In genomic region chr15:29883126-29883525, GRCh38 we compare ENCODE assay signal across 23 cellular contexts.
DNase-seq lines count a peak whose midpoint lies in the region; ATAC-seq and TF ChIP-seq lines count a peak whose summit lies in the region.
"Had no signal": no experiment of that assay in that cellular context is flagged by ENCODE, and none has a peak within 500 bp of the region (broad histone marks: within the 10 kb centered on the region; RNA-seq: fewer than 3 reads in every experiment).

No MANE protein-coding gene starts in this region.

- peaks cover 4% of the 10 kb centered on the region for H3K27me3 Mint-ChIP-seq in GM23338 (ENCODE audit: insufficient read depth, low read depth, poor library complexity)

- H3K36me3 Mint-ChIP-seq in GM23338 (ENCODE audit: low read depth), result no peaks in the 10 kb centered on the region
- H3K36me3 Mint-ChIP-seq: CD4-positive, alpha-beta memory T cell had no signal

- intact Hi-C loops in left lung (cut with DNase I), result no loop called here

- H2AFZ ChIP-seq in GM23338, result no peak overlapping the region

- H3K4me1 ChIP-seq in GM23338 (ENCODE audit: insufficient read depth), result peaks cover 7% of the 10 kb centered on the region
- no peaks in the 10 kb centered on the region for H3K4me1 ChIP-seq in left lung
- H3K4me1 ChIP-seq: colonic mucosa, HAP-1, vagina had no signal

- no peaks in the 10 kb centered on the region for H3K9me3 ChIP-seq in left lung
- H3K9me3 ChIP-seq: colonic mucosa, HAP-1, mucosa of descending colon, vagina had no signal

- H3K36me3 ChIP-seq in GM23338 (ENCODE audit: insufficient read depth) (no peaks in the 10 kb centered on the region), left lung (no peaks in the 10 kb centered on the region)
- H3K36me3 ChIP-seq: colonic mucosa, HAP-1, vagina had no signal

- peaks cover 23% of the 10 kb centered on the region for H3K4me1 Mint-ChIP-seq in GM23338
- H3K4me1 Mint-ChIP-seq: CD4-positive, alpha-beta memory T cell had no signal

- H3K79me2 ChIP-seq in GM23338 (replicated peaks; ENCODE audit: insufficient read depth), result no peaks in the 10 kb centered on the region

- H3F3A ChIP-seq in GM23338 (replicated peaks; ENCODE audit: low read depth), result no peaks in the 10 kb centered on the region

- H3K4me2 ChIP-seq in GM23338, result no peak overlapping the region

- DNase-seq in GM23338 (ENCODE audit: low spot score) (peak; percentile 78), choroid plexus epithelial cell (ENCODE audit: low read depth) (peak; percentile 78), left lung (no peak), retinal pigment epithelial cell (ENCODE audit: low read depth) (peak; percentile 32), SHP77 treated with DMSO at 0.1 percent for 48 hours (lab: John Stamatoyannopoulos, UW) (no peak), germinal center (ENCODE audit: low spot score) (no peak)
- no peak for DNase-seq in activated naive CD4-positive, alpha-beta T cell treated with Interleukin-2 at 50 U/mL for 16 hours
- DNase-seq: activated CD4-positive, alpha-beta T cell treated with anti-CD3 and anti-CD28 coated beads, Interleukin-2, amount 50 U/mL, for 1 hour; aorta; CD4-positive, alpha-beta memory T cell; colonic mucosa; left colon; mucosa of descending colon; NCI-H1105 treated with DMSO at 0.1 percent for 48 hours; NCI-H2081 treated with DMSO at 0.1 percent for 48 hours; NCI-H526 treated with DMSO at 0.1 percent for 48 hours; stimulated activated CD4-positive, alpha-beta T cell treated with anti-CD3 and anti-CD28 coated beads, Interleukin-2, amount 100 ng/mL, for 48 hours had no signal

- no peaks in the 10 kb centered on the region for H3K9me3 Mint-ChIP-seq in GM23338
- H3K9me3 Mint-ChIP-seq: CD4-positive, alpha-beta memory T cell; stimulated activated naive CD8-positive, alpha-beta T cell treated with anti-CD3 and anti-CD28 coated beads, Interleukin-15, Interleukin-2, amounts not matched to agents 100 ng/mL and 50 ng/mL, for 24 hours had no signal

- H3K4me3 ChIP-seq in GM23338 (no peak overlapping the region), choroid plexus epithelial cell (ENCODE audit: low read depth, low read length) (no peak overlapping the region), left lung (no peak overlapping the region), retinal pigment epithelial cell (ENCODE audit: low read length) (no peak overlapping the region)
- H3K4me3 ChIP-seq: colonic mucosa, HAP-1, mucosa of descending colon, skin epidermis, vagina had no signal

- H3K4me3 Mint-ChIP-seq in GM23338, result no peak overlapping the region; the same call in 2 of the 3 replicates
- H3K4me3 Mint-ChIP-seq: CD4-positive, alpha-beta memory T cell; stimulated activated naive CD8-positive, alpha-beta T cell treated with anti-CD3 and anti-CD28 coated beads, Interleukin-15, Interleukin-2, amounts not matched to agents 100 ng/mL and 50 ng/mL, for 24 hours had no signal

- ATAC-seq in GM23338 (peak; percentile 91), left lung (peak; percentile 62), GM18861 (IDR thresholded peaks at IDR 0.05; ENCODE audit: unreplicated experiment) (no peak)
- ATAC-seq: left colon, mucosa of descending colon had no signal

- peak overlapping the region; percentile 78 for H3K27ac Mint-ChIP-seq in GM23338
- H3K27ac Mint-ChIP-seq: CD4-positive, alpha-beta memory T cell; stimulated activated naive CD8-positive, alpha-beta T cell treated with anti-CD3 and anti-CD28 coated beads, Interleukin-15, Interleukin-2, amounts not matched to agents 100 ng/mL and 50 ng/mL, for 24 hours had no signal

- TF ChIP-seq CTCF in GM23338 (conservative IDR thresholded peaks at IDR 0.05; ENCODE audit: low read depth in 2 of 2), result no peak
- TF ChIP-seq CTCF in choroid plexus epithelial cell (conservative IDR thresholded peaks at IDR 0.05; ENCODE audit: low read depth, low read length), result no peak
- TF ChIP-seq CTCF in left lung (IDR thresholded peaks at IDR 0.05), result no peak
- TF ChIP-seq CTCF in retinal pigment epithelial cell (conservative IDR thresholded peaks at IDR 0.05; ENCODE audit: low read depth, low read length), result no peak

- H4K20me1 ChIP-seq in GM23338 (replicated peaks; ENCODE audit: insufficient read depth), result no peaks in the 10 kb centered on the region

- H3K27me3 ChIP-seq in GM23338 (ENCODE audit: insufficient read depth), result no peaks in the 10 kb centered on the region
- H3K27me3 ChIP-seq in left lung, result no peaks in the 10 kb centered on the region
- H3K27me3 ChIP-seq: colonic mucosa, vagina had no signal

- no peaks in the 10 kb centered on the region for H3K9me2 ChIP-seq in GM23338 (ENCODE audit: insufficient read depth)

- peak overlapping the region; percentile 12; the same call in 1 of the 2 replicates for H3K27ac ChIP-seq in GM23338 (ENCODE audit: low read depth)
- H3K27ac ChIP-seq in left lung, result no peak overlapping the region
- H3K27ac ChIP-seq: colonic mucosa, RWPE1, skin epidermis, vagina had no signal

TF ChIP-seq in GM23338, 12 proteins besides CTCF, POLR2A, EP300 and RAD21 (continues in another document):
- no peak for TF ChIP-seq CREB1 (CRISPR knock-in tag; IDR thresholded peaks at IDR 0.05; ENCODE audit: low read depth)
- TF ChIP-seq ZNF462 (CRISPR knock-in tag; IDR thresholded peaks at IDR 0.05), result no peak
- no peak for TF ChIP-seq ZNF114 (CRISPR knock-in tag; IDR thresholded peaks at IDR 0.05)
- TF ChIP-seq JUNB (IDR thresholded peaks at IDR 0.05; ENCODE audit: unreplicated experiment), result no peak
- TF ChIP-seq EZH2 (IDR thresholded peaks at IDR 0.05; ENCODE audit: low read depth, unreplicated experiment), result no peak
- no peak for TF ChIP-seq EZH2phosphoT487 (IDR thresholded peaks at IDR 0.05; ENCODE audit: unreplicated experiment)

Comparison
In these comparisons a context has a peak if more than half of its experiments do, and no peak if none do; other contexts are left out.
1. DNase-seq: peak in GM23338 (single experiment), choroid plexus epithelial cell (single experiment) and retinal pigment epithelial cell (single experiment); none in left lung (0 of 2), SHP77 treated with DMSO at 0.1 percent for 48 hours (single experiment), germinal center (single experiment) and activated naive CD4-positive, alpha-beta T cell treated with Interleukin-2 at 50 U/mL for 16 hours (single experiment).